In genomic region chr16:86824751-86825310, GRCh38 we compare ENCODE assay signal across 14 cellular contexts.
DNase-seq lines count a peak whose midpoint lies in the region; TF ChIP-seq lines count a peak whose summit lies in the region.
"Had no signal": no experiment of that assay in that cellular context is flagged by ENCODE, and none has a peak within 500 bp of the region (broad histone marks: within the 10 kb centered on the region; RNA-seq: fewer than 3 reads in every experiment).

No MANE protein-coding gene starts in this region.

- H3K27me3 Mint-ChIP-seq in Calu3 (ENCODE audit: unreplicated experiment) (peaks cover 48% of the 10 kb centered on the region), CD14-positive monocyte (ENCODE audit: low read depth in 3 of 3) (peaks cover 32 to 40% (median 34%) of the 10 kb centered on the region in 3 donors)

- CTCF ChIA-PET in Calu3 (lab: Charles Lee) = interaction anchor here (0.5 kb wide), 1 partner anchor 181 kb away, joined by 3 read pairs; no protein-coding TSS in a partner anchor

- TF ChIP-seq CTCF in Calu3 (IDR thresholded peaks at IDR 0.05; ENCODE audit: unreplicated experiment) (no peak), CD14-positive monocyte (IDR thresholded peaks at IDR 0.05) (no peak), adrenal gland (IDR thresholded peaks at IDR 0.05) (no peak)

- DNase-seq in Calu3 (peak; percentile 44), NCI-H69 (lab: John Stamatoyannopoulos, UW) (peak; percentile 1), dermis blood vessel endothelial cell (peak; percentile 87), mesenteric fat pad (ENCODE audit: low spot score) (peak; percentile 71), DMS79 (lab: John Stamatoyannopoulos, UW) (no peak), CD14-positive monocyte (ENCODE audit: low spot score) (no peak), adrenal gland (no peak)
- no peak for DNase-seq in activated CD8-positive, alpha-beta memory T cell treated with anti-CD3 and anti-CD28 coated beads for 24 hours
- DNase-seq: activated CD4-positive, CD25-positive, alpha-beta regulatory T cell; activated naive CD8-positive, alpha-beta T cell treated with anti-CD3 and anti-CD28 coated beads, Interleukin-2, amount 10 ng/mL, durations not matched to agents 7 days and 5 days; cortex of kidney; midbrain had no signal

- H3K9me3 Mint-ChIP-seq in Calu3 (ENCODE audit: low read depth, unreplicated experiment) (no peaks in the 10 kb centered on the region), CD14-positive monocyte (peaks cover 0 to 3% (median 0%) of the 10 kb centered on the region in 7 donors)
- H3K9me3 Mint-ChIP-seq: activated naive CD8-positive, alpha-beta T cell treated with anti-CD3 and anti-CD28 coated beads, Interleukin-2, amount 10 ng/mL, durations not matched to agents 7 days and 5 days had no signal

- H3K4me1 ChIP-seq in adrenal gland (replicated peaks in 1 of 2) = no peaks in the 10 kb centered on the region

- intact Hi-C loops in Calu3 (cut with micrococcal nuclease; ENCODE audit: unreplicated experiment) (no loop called here), CD14-positive monocyte (cut with micrococcal nuclease) (no loop called here), adrenal gland (cut with DNase I) (no loop called here)

- no peak overlapping the region for H3K4me3 ChIP-seq in adrenal gland
- H3K4me3 ChIP-seq: tibial artery had no signal

- H3K4me1 Mint-ChIP-seq in Calu3 (ENCODE audit: low read depth, unreplicated experiment) (peaks cover 37% of the 10 kb centered on the region), CD14-positive monocyte (no peaks in the 10 kb centered on the region)

- 53 to 70% (median 57%) methylated on average over 10 to 18 of the region's 18 CpGs for WGBS in adrenal gland, 4 donors

- H3K36me3 ChIP-seq in adrenal gland (replicated peaks in 1 of 2) = no peaks in the 10 kb centered on the region
- H3K36me3 ChIP-seq: tibial artery had no signal

- BruUV-seq in Calu3 (replicated peaks; lab: Mats Ljungman, UMichigan) = no TSS peak

- TF ChIP-seq POLR2A in adrenal gland (IDR thresholded peaks at IDR 0.05) = no peak

- H3K27me3 ChIP-seq in adrenal gland = peaks cover 19% of the 10 kb centered on the region
- H3K27me3 ChIP-seq: tibial artery had no signal

- H3K27ac Mint-ChIP-seq in Calu3 (ENCODE audit: unreplicated experiment) (peak overlapping the region; percentile 39), CD14-positive monocyte (no peak overlapping the region)
- H3K27ac Mint-ChIP-seq: activated naive CD8-positive, alpha-beta T cell treated with anti-CD3 and anti-CD28 coated beads, Interleukin-2, amount 10 ng/mL, durations not matched to agents 7 days and 5 days had no signal

- no peak overlapping the region for H3K27ac ChIP-seq in adrenal gland
- H3K27ac ChIP-seq: parathyroid adenoma, tibial artery had no signal

- H3K4me3 Mint-ChIP-seq in Calu3 (ENCODE audit: low read depth, unreplicated experiment) (peak overlapping the region; percentile 22), CD14-positive monocyte (no peak overlapping the region)
- H3K4me3 Mint-ChIP-seq: activated naive CD8-positive, alpha-beta T cell treated with anti-CD3 and anti-CD28 coated beads, Interleukin-2, amount 10 ng/mL, durations not matched to agents 7 days and 5 days had no signal

- no peaks in the 10 kb centered on the region for H3K9me3 ChIP-seq in adrenal gland (replicated peaks in 1 of 3)
- H3K9me3 ChIP-seq: tibial artery had no signal

- H3K36me3 Mint-ChIP-seq in Calu3 (ENCODE audit: insufficient read depth, unreplicated experiment) (no peaks in the 10 kb centered on the region), CD14-positive monocyte (no peaks in the 10 kb centered on the region)
- H3K36me3 Mint-ChIP-seq: activated naive CD8-positive, alpha-beta T cell treated with anti-CD3 and anti-CD28 coated beads, Interleukin-2, amount 10 ng/mL, durations not matched to agents 7 days and 5 days had no signal

Comparison
In these comparisons a context has a peak if more than half of its experiments do, and no peak if none do; other contexts are left out.
1. DNase-seq: peak in Calu3 (single experiment), NCI-H69 (single experiment), dermis blood vessel endothelial cell (single experiment) and mesenteric fat pad (single experiment); none in DMS79 (single experiment), activated CD8-positive, alpha-beta memory T cell treated with anti-CD3 and anti-CD28 coated beads for 24 hours (single experiment), CD14-positive monocyte (single experiment) and adrenal gland (0 of 7).